In the genomic region with DNA sequence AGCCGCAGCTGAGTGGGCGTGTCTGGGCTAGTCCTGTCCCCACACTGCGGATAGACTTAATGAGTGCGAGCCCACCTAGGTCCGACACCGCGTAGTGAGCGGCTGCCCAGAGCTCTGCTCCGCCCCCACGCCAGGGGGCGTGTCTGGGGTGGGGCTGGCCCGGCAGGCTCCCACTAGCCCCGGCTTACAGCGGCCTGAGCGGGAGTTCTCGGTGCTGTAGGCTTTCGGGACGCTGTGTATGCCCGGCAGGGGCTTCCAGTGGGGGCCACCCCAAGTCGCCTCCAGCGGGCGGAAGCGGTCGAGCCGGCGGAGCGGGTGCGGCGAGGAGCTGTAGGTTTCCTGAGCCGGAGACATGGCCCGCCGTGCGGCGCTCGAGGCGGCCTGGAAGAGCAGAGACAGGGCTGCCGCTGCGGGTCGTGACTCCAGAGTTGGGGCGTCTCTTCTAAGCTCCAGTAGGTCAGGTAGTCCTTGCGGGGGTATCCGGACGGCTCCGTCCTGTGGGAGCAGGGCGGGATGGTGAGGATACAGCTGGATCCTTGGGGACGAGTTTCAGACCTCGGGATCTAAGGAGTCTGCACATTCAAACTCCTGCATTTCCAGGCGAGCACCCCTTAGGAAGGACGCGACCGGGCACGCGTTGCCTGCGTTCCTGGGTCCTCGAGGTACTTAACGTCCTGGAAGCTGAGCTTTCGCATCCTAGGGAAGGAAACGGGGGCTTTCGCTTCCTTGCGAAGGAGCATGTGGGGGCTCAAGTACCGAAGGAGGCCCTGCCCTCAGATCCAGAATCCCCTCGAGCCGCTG, we compare ENCODE assay signal across 8 cellular contexts. TPM values are rescaled to one million over a fixed set of nuclear protein-coding genes. Genes with fewer than 3 reads are reported as not detected.
DNase-seq lines count a peak whose midpoint lies in the region; ATAC-seq and TF ChIP-seq lines count a peak whose summit lies in the region.

No MANE protein-coding gene starts in this region.

- H3K9me3 ChIP-seq in prostate gland, result no peaks in the 10 kb centered on the region

- no peaks in the 10 kb centered on the region for H3K36me3 Mint-ChIP-seq in activated naive CD8-positive, alpha-beta T cell

- DNase-seq in AG10803 (ENCODE audit: low read depth) (peak; percentile 37), GM20000 (ENCODE audit: low spot score) (peak; percentile 89), SHP77 treated with DMSO at 0.1 percent for 48 hours (lab: John Stamatoyannopoulos, UW) (peak; percentile 55), left cardiac atrium (peak; percentile 64), prostate gland (ENCODE audit: low spot score) (peak; percentile 51), SIG-M5 (lab: John Stamatoyannopoulos, UW) (no peak)

- H3K9me3 Mint-ChIP-seq in activated naive CD8-positive, alpha-beta T cell (ENCODE audit: low read depth), result no peaks in the 10 kb centered on the region

- TF ChIP-seq CTCF in AG10803 (conservative IDR thresholded peaks at IDR 0.05; ENCODE audit: low read length) (peak; percentile 31; the same call in 1 of the 2 replicates), GM20000 (IDR thresholded peaks at IDR 0.05; ENCODE audit: extremely low read depth, missing control alignments) (no peak), prostate gland (IDR thresholded peaks at IDR 0.05) (peak in 3 of 4 experiments; percentile 34 to 58 (median 46))

- no peak overlapping the region for H3K27ac Mint-ChIP-seq in activated naive CD8-positive, alpha-beta T cell

- peaks cover 15% of the 10 kb centered on the region for H3K4me1 Mint-ChIP-seq in activated naive CD8-positive, alpha-beta T cell (ENCODE audit: low read depth)

- peak; percentile 74 for TF ChIP-seq POLR2A in prostate gland (IDR thresholded peaks at IDR 0.05)

- peaks cover 12% of the 10 kb centered on the region for H3K27me3 Mint-ChIP-seq in activated naive CD8-positive, alpha-beta T cell

- peak; percentile 88 to 91 for ATAC-seq in left cardiac atrium
- ATAC-seq in HG03108 (IDR thresholded peaks at IDR 0.05; ENCODE audit: unreplicated experiment), result no peak

- WGBS in prostate gland, result 3% methylated on average over 61 of the region's 63 CpGs

- no peaks in the 10 kb centered on the region for H3K36me3 ChIP-seq in prostate gland

- peak overlapping the region; percentile 65 for H3K4me3 ChIP-seq in AG10803 (ENCODE audit: low read length)
- peak overlapping the region; percentile 31 to 35 for H3K4me3 ChIP-seq in prostate gland

- peaks cover 7% of the 10 kb centered on the region for H3K4me1 ChIP-seq in prostate gland (replicated peaks)

- H3K4me3 Mint-ChIP-seq in activated naive CD8-positive, alpha-beta T cell, result peak overlapping the region; percentile 89

- H3K27me3 ChIP-seq in prostate gland (replicated peaks; ENCODE audit: insufficient read depth), result no peaks in the 10 kb centered on the region

- no peak overlapping the region for H3K27ac ChIP-seq in prostate gland

- intact Hi-C loops in left cardiac atrium (cut with DNase I), result no loop called here
- intact Hi-C loops in prostate gland (cut with DNase I), result no loop called here

RNA-seq across cellular contexts. Expression of gene CGB7, which starts 1.2 kb away (rescaled TPM):
- under 1 TPM in 1 of 2 donors, not detected in 1; 0.29 TPM for total RNA-seq in left cardiac atrium
- 1 to 10 TPM; 2.0 to 2.1 TPM for total RNA-seq in prostate gland

RNA-seq across cellular contexts. Expression of gene CGB8, which starts 7.4 kb away (rescaled TPM):
- not detected for total RNA-seq in left cardiac atrium
- not detected for total RNA-seq in prostate gland

RNA-seq across cellular contexts. Expression of gene NTF4, which starts 8.3 kb away (rescaled TPM):
- total RNA-seq in left cardiac atrium, result 1 to 10 TPM in 1 of 2 donors, under 1 TPM in 1; 0.81 to 1.2 TPM
- 10 to 100 TPM in 1 of 2 donors, 1 to 10 TPM in 1; 7.0 to 24.4 TPM for total RNA-seq in prostate gland

RNA-seq across cellular contexts. Expression of gene CGB5, which starts 12.7 kb away (rescaled TPM):
- total RNA-seq in left cardiac atrium (not detected), prostate gland (not detected)

RNA-seq across cellular contexts. Expression of gene KCNA7, which starts 16.2 kb away (rescaled TPM):
- total RNA-seq in left cardiac atrium (1 to 10 TPM; 2.4 to 3.0 TPM), prostate gland (not detected)
